In the genomic region with DNA sequence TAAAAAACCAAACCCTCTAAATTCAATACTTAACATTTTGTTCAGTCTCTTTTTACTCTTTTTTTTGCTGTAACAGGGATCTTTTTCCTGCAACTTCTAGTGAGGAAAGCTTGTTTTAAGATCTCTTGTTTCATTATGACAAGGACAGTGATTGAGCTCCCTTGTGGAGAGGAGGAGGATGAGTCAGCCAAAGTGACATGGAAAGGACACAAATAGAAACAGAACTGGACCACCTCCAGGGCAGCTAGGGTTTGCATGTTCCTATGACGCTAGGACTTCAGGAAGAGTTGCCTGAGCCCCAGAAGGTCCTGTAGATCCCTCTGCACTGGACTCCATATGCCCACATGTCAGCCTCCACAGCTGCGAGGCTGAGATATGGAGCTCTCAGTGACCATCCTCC, we compare ENCODE assay signal across 25 cellular contexts.
DNase-seq lines count a peak whose midpoint lies in the region; ATAC-seq, FAIRE-seq and TF ChIP-seq lines count a peak whose summit lies in the region.
"Had no signal": no experiment of that assay in that cellular context is flagged by ENCODE, and none has a peak within 500 bp of the region (broad histone marks: within the 10 kb centered on the region; RNA-seq: fewer than 3 reads in every experiment).

No MANE protein-coding gene starts in this region.

- H3K27me3 ChIP-seq in astrocyte (ENCODE audit: insufficient read depth, low read length) (no peaks in the 10 kb centered on the region), right atrium auricular region (no peaks in the 10 kb centered on the region)

- H2AFZ ChIP-seq in astrocyte (ENCODE audit: low read depth, low read length) = no peak overlapping the region

- H4K20me1 ChIP-seq in astrocyte (ENCODE audit: insufficient read depth, low read length) = no peaks in the 10 kb centered on the region

- peak; percentile 79 for DNase-seq in M059J (ENCODE audit: low read depth)
- peak; percentile 3 for DNase-seq in astrocyte (ENCODE audit: low read depth)
- DNase-seq in right atrium auricular region (ENCODE audit: low spot score) = peak; percentile 61
- DNase-seq in superior temporal gyrus (ENCODE audit: extremely low spot score) = peak; percentile 35
- DNase-seq in head of caudate nucleus = no peak
- DNase-seq in DMS79 (lab: John Stamatoyannopoulos, UW) = no peak
- DNase-seq: activated CD4-positive, CD25-positive, alpha-beta regulatory T cell treated with anti-CD3 and anti-CD28 coated beads, Interleukin-2, amount 50 U/mL, for 72 hours; activated naive CD4-positive, alpha-beta T cell treated with anti-CD3 and anti-CD28 coated beads for 36 hours; activated T-cell treated with anti-CD3 and anti-CD28 coated beads, Interleukin-2, amount 50 U/mL, for 24 hours; amygdala; CD8-positive, alpha-beta memory T cell; DND-41; GOT3; immature natural killer cell; lower lobe of right lung; NCI-H1436; NCI-H2107; NCI-H510A treated with DMSO at 0.1 percent for 48 hours had no signal

- intact Hi-C loops in head of caudate nucleus (cut with DNase I) = no loop called here

- H3K36me3 ChIP-seq in astrocyte (ENCODE audit: insufficient read depth, low read length) = no peaks in the 10 kb centered on the region
- no peaks in the 10 kb centered on the region for H3K36me3 ChIP-seq in right atrium auricular region
- H3K36me3 ChIP-seq: lower lobe of right lung, prostate gland, thoracic aorta had no signal

- no peaks in the 10 kb centered on the region for H3K27me3 Mint-ChIP-seq in astrocyte (ENCODE audit: low read depth, unreplicated experiment)
- H3K27me3 Mint-ChIP-seq: stimulated activated memory B cell treated with anti-CD40 and anti-IgM and Interleukin-4, amounts not matched to agents 10 μg/mL and 1 μg/mL and 100 μg/mL, for 72 hours had no signal

- no peaks in the 10 kb centered on the region for H3K9me3 ChIP-seq in astrocyte (ENCODE audit: insufficient read depth, low read depth, low read length)
- H3K9me3 ChIP-seq in right atrium auricular region = no peaks in the 10 kb centered on the region
- H3K9me3 ChIP-seq: lower lobe of right lung, prostate gland, thoracic aorta had no signal

- H3K27ac ChIP-seq in astrocyte (ENCODE audit: low read depth, low read length) (no peak overlapping the region), right atrium auricular region (peak overlapping the region; percentile 73 to 90)
- H3K27ac ChIP-seq: dorsolateral prefrontal cortex, lower lobe of right lung, prostate gland, thoracic aorta had no signal

- no peak overlapping the region for H3K4me2 ChIP-seq in astrocyte (ENCODE audit: low read length)
- H3K4me2 ChIP-seq: smooth muscle cell had no signal

- H3K4me3 ChIP-seq in astrocyte (ENCODE audit: insufficient read depth, low read depth, low read length) = no peak overlapping the region
- no peak overlapping the region for H3K4me3 ChIP-seq in right atrium auricular region
- H3K4me3 ChIP-seq: dorsolateral prefrontal cortex, lower lobe of right lung, prostate gland, smooth muscle cell, thoracic aorta had no signal

- H3K27ac Mint-ChIP-seq in astrocyte (ENCODE audit: unreplicated experiment) = peak overlapping the region; percentile 9
- H3K27ac Mint-ChIP-seq: activated naive CD4-positive, alpha-beta T cell treated with anti-CD3 and anti-CD28 coated beads for 36 hours; activated T-cell treated with anti-CD3 and anti-CD28 coated beads, Interleukin-2, amount 50 U/mL, for 24 hours; CD8-positive, alpha-beta memory T cell; immature natural killer cell; stimulated activated memory B cell treated with anti-CD40 and anti-IgM and Interleukin-4, amounts not matched to agents 10 μg/mL and 1 μg/mL and 100 μg/mL, for 72 hours had no signal

- TF ChIP-seq CTCF in astrocyte (IDR thresholded peaks at IDR 0.05; ENCODE audit: insufficient read depth, low read depth, low read length) (no peak), right atrium auricular region (IDR thresholded peaks at IDR 0.05) (no peak)

- H3K4me3 Mint-ChIP-seq in astrocyte (ENCODE audit: unreplicated experiment) = no peak overlapping the region
- H3K4me3 Mint-ChIP-seq: activated naive CD4-positive, alpha-beta T cell treated with anti-CD3 and anti-CD28 coated beads for 36 hours; activated T-cell treated with anti-CD3 and anti-CD28 coated beads, Interleukin-2, amount 50 U/mL, for 24 hours; CD8-positive, alpha-beta memory T cell; immature natural killer cell; stimulated activated memory B cell treated with anti-CD40 and anti-IgM and Interleukin-4, amounts not matched to agents 10 μg/mL and 1 μg/mL and 100 μg/mL, for 72 hours had no signal

- peaks cover 22% of the 10 kb centered on the region for H3K4me1 Mint-ChIP-seq in astrocyte (ENCODE audit: low read depth, unreplicated experiment)
- H3K4me1 Mint-ChIP-seq: CD8-positive, alpha-beta memory T cell; immature natural killer cell; stimulated activated memory B cell treated with anti-CD40 and anti-IgM and Interleukin-4, amounts not matched to agents 10 μg/mL and 1 μg/mL and 100 μg/mL, for 72 hours had no signal

- no peaks in the 10 kb centered on the region for H3K79me2 ChIP-seq in astrocyte (ENCODE audit: insufficient read depth, low read length)

- no peak for FAIRE-seq in astrocyte (lab: Jason Lieb, UNC)
- FAIRE-seq: endothelial cell of umbilical vein had no signal

- no peaks in the 10 kb centered on the region for H3K9me3 Mint-ChIP-seq in astrocyte (ENCODE audit: unreplicated experiment)
- H3K9me3 Mint-ChIP-seq: activated naive CD4-positive, alpha-beta T cell treated with anti-CD3 and anti-CD28 coated beads for 36 hours; activated T-cell treated with anti-CD3 and anti-CD28 coated beads, Interleukin-2, amount 50 U/mL, for 24 hours; stimulated activated memory B cell treated with anti-CD40 and anti-IgM and Interleukin-4, amounts not matched to agents 10 μg/mL and 1 μg/mL and 100 μg/mL, for 72 hours had no signal

- peaks cover 3% of the 10 kb centered on the region for H3K4me1 ChIP-seq in astrocyte (ENCODE audit: insufficient read depth, low read length)
- H3K4me1 ChIP-seq in right atrium auricular region = peaks cover 0 to 5% of the 10 kb centered on the region in 2 donors
- H3K4me1 ChIP-seq: lower lobe of right lung, prostate gland had no signal

- ATAC-seq in GM18517 (IDR thresholded peaks at IDR 0.05; ENCODE audit: unreplicated experiment) = no peak
- ATAC-seq: lower lobe of right lung; stimulated activated memory B cell treated with anti-CD40 and anti-IgM and Interleukin-4, amounts not matched to agents 10 μg/mL and 1 μg/mL and 100 μg/mL, for 72 hours had no signal

- no peaks in the 10 kb centered on the region for H3K36me3 Mint-ChIP-seq in astrocyte (ENCODE audit: low read depth, unreplicated experiment)
- H3K36me3 Mint-ChIP-seq: CD8-positive, alpha-beta memory T cell; immature natural killer cell; stimulated activated memory B cell treated with anti-CD40 and anti-IgM and Interleukin-4, amounts not matched to agents 10 μg/mL and 1 μg/mL and 100 μg/mL, for 72 hours had no signal

- no peak overlapping the region for H3K9ac ChIP-seq in astrocyte (ENCODE audit: low read length)

Comparison
In these comparisons a context has a peak if more than half of its experiments do, and no peak if none do; other contexts are left out.
1. DNase-seq: peak in M059J (single experiment), astrocyte (single experiment), right atrium auricular region (single experiment) and superior temporal gyrus (single experiment); none in head of caudate nucleus (0 of 42) and DMS79 (single experiment).